ENCODE assay signal across 9 cellular contexts in genomic region chr1:15951341-15952153, GRCh38. TPM values are rescaled to one million over a fixed set of nuclear protein-coding genes. Genes with fewer than 3 reads are reported as not detected.
A peak's percentile ranks its signal among the peaks of the same experiment; 100 is the strongest.
DNase-seq lines count a peak whose midpoint lies in the region; ATAC-seq and TF ChIP-seq lines count a peak whose summit lies in the region.
"Had no signal": no experiment of that assay in that cellular context is flagged by ENCODE, and none has a peak within 500 bp of the region (broad histone marks: within the 10 kb centered on the region; RNA-seq: fewer than 3 reads in every experiment).

No MANE protein-coding gene starts in this region.

- peaks cover 0 to 2% (median 0%) of the 10 kb centered on the region in 7 donors for H3K9me3 Mint-ChIP-seq in CD14-positive monocyte

- DNase-seq in CD14-positive monocyte (ENCODE audit: low spot score) (peak; percentile 39), T-helper 17 cell (no peak), choroid plexus epithelial cell (ENCODE audit: low read depth) (peak; percentile 31), retina (peak; percentile 43), glomerular visceral epithelial cell (ENCODE audit: extremely low spot score) (no peak), KG1 (lab: John Stamatoyannopoulos, UW) (no peak)

- H3K27ac Mint-ChIP-seq in CD14-positive monocyte (peak overlapping the region; percentile 22 to 97 (median 85)), T-helper 17 cell (peak overlapping the region; percentile 99)

- H3K4me1 Mint-ChIP-seq in CD14-positive monocyte (peaks cover 68% of the 10 kb centered on the region), T-helper 17 cell (peaks cover 80% of the 10 kb centered on the region)

- H3K27me3 Mint-ChIP-seq in CD14-positive monocyte (ENCODE audit: low read depth in 3 of 3) (no peaks in the 10 kb centered on the region), T-helper 17 cell (no peaks in the 10 kb centered on the region)

- ATAC-seq in T-helper 17 cell (no peak), HG03139 (IDR thresholded peaks at IDR 0.05; ENCODE audit: unreplicated experiment) (no peak), GM19467 (IDR thresholded peaks at IDR 0.05; ENCODE audit: unreplicated experiment) (no peak)

- H3K36me3 Mint-ChIP-seq in CD14-positive monocyte = peaks cover 41 to 53% of the 10 kb centered on the region in 2 donors
- peaks cover 6% of the 10 kb centered on the region for H3K36me3 Mint-ChIP-seq in T-helper 17 cell (ENCODE audit: low read depth)

- H3K4me3 Mint-ChIP-seq in CD14-positive monocyte (no peak overlapping the region), T-helper 17 cell (peak overlapping the region; percentile 90)

- TF ChIP-seq CTCF in CD14-positive monocyte (IDR thresholded peaks at IDR 0.05) = no peak
- TF ChIP-seq CTCF in choroid plexus epithelial cell (conservative IDR thresholded peaks at IDR 0.05; ENCODE audit: low read depth, low read length) = no peak

- no peak overlapping the region for H3K4me3 ChIP-seq in choroid plexus epithelial cell (ENCODE audit: low read depth, low read length)

- intact Hi-C loops in CD14-positive monocyte (cut with micrococcal nuclease) = no loop called here

- no peaks in the 10 kb centered on the region for H3K9me3 ChIP-seq in T-helper 17 cell (ENCODE audit: control insufficient read depth, low read length, poor library complexity, severe bottlenecking)

RNA-seq across cellular contexts. Expression of gene ZBTB17, which starts 24.4 kb away (rescaled TPM):
- 1 to 10 TPM; 2.8 to 7.6 TPM for polyA plus RNA-seq in CD14-positive monocyte
- 10 to 100 TPM; 71.7 to 99.0 TPM for total RNA-seq in T-helper 17 cell

RNA-seq across cellular contexts. Expression of gene SRARP, which starts 52.5 kb away (rescaled TPM):
- polyA plus RNA-seq in CD14-positive monocyte = not detected
- total RNA-seq in T-helper 17 cell = not detected
- total RNA-seq: subcutaneous adipose tissue had no signal

Comparison
In these comparisons a context has a peak if more than half of its experiments do, and no peak if none do; other contexts are left out.
1. DNase-seq: peak in CD14-positive monocyte (single experiment), choroid plexus epithelial cell (single experiment) and retina (single experiment); none in T-helper 17 cell (0 of 3), glomerular visceral epithelial cell (single experiment) and KG1 (single experiment).